ENCODE assay signal across 9 cellular contexts in the genomic region with DNA sequence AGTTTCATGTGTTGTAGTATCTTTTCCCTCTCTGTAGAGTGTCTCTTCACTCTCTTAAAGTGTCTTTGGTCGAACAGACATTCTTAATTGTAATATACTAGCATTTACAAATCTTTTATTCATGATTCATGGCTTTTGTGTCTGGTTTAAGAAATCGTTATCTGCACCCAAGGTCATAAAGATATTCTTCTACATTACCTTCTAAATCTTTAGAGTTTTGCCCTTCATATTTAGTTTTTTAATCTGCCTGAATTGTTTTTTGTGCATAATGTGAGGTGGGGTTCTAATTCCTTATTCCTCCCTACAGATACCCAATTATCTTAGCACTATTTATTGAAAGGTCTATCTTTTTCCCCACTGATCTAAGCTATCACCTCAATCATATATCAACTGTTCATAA. TPM values are rescaled to one million over a fixed set of nuclear protein-coding genes. Genes with fewer than 3 reads are reported as not detected.
"Had no signal": no experiment of that assay in that cellular context is flagged by ENCODE, and none has a peak within 500 bp of the region (broad histone marks: within the 10 kb centered on the region; RNA-seq: fewer than 3 reads in every experiment).

No MANE protein-coding gene starts in this region.

- H3K4me3 Mint-ChIP-seq: IgD-negative memory B cell had no signal

- H3K9ac ChIP-seq: KMS-11 had no signal

- H3K27me3 Mint-ChIP-seq: IgD-negative memory B cell had no signal

- H3K27ac Mint-ChIP-seq: IgD-negative memory B cell had no signal

- H3K4me2 ChIP-seq: KMS-11 had no signal

- H3K27ac ChIP-seq: HL-60, KMS-11 had no signal

- H3K36me3 ChIP-seq: HAP-1 had no signal

- ATAC-seq: HCT116, HepG2 had no signal

- H3K9me3 ChIP-seq: HAP-1 had no signal

- H3K9me3 Mint-ChIP-seq: IgD-negative memory B cell had no signal

- DNase-seq: GOT3, H7, KBM-7 had no signal

- H3K4me3 ChIP-seq: HAP-1 had no signal

- H3K4me1 Mint-ChIP-seq: IgD-negative memory B cell had no signal

RNA-seq across cellular contexts. Expression of a gene that starts 9.0 kb away (rescaled TPM):
- total RNA-seq: H7, HepG2 had no signal
- polyA plus RNA-seq: IgD-negative memory B cell had no signal
